Comparison of ENCODE assay signal across 8 cellular contexts in the genomic region with DNA sequence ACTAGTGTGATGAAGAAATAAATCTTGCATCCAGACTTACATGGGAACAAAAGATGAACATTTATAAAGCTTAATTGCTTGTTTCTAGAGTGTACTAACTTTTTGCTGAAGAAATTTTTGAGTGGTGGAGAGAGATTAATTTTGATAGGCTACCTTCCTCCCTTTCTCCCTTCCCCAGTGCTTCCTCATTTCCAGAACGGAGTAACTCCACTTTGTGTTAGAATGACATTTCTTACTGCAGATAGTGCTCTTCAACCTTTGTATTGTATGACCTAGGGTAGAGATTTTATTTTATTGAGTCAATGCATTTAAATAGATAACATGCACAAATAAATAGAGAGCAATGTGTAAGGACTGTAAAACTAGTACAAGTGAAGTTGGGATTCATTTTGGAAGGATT.
DNase-seq lines count a peak whose midpoint lies in the region; ATAC-seq and TF ChIP-seq lines count a peak whose summit lies in the region.

No MANE protein-coding gene starts in this region.

- H3K4me3 Mint-ChIP-seq in activated naive CD8-positive, alpha-beta T cell = peak overlapping the region; percentile 95

- TF ChIP-seq CTCF in AG04449 (IDR thresholded peaks at IDR 0.05; ENCODE audit: insufficient read depth, low read length, missing control alignments) (no peak), HEK293 (tag by site-specific recombination; IDR thresholded peaks at IDR 0.05) (no peak)

- peaks cover 54% of the 10 kb centered on the region for H3K4me1 Mint-ChIP-seq in activated naive CD8-positive, alpha-beta T cell (ENCODE audit: low read depth)

- H3K36me3 ChIP-seq in HEK293 (ENCODE audit: control insufficient read depth in 2 of 2, insufficient read depth in 1 of 2, low read length in 2 of 2) = peaks cover 0 to 9% of the 10 kb centered on the region in 2 experiments; a peak in 1 of 3 replicates

- H3K9me3 ChIP-seq in HEK293 (ENCODE audit: control insufficient read depth, insufficient read depth, low read depth, low read length) = no peaks in the 10 kb centered on the region

- H3K27ac Mint-ChIP-seq in activated naive CD8-positive, alpha-beta T cell = peak overlapping the region; percentile 46

- H3K4me1 ChIP-seq in HEK293 (ENCODE audit: control insufficient read depth, insufficient read depth, low read length) = no peaks in the 10 kb centered on the region

- H3K36me3 Mint-ChIP-seq in activated naive CD8-positive, alpha-beta T cell = peaks cover 14% of the 10 kb centered on the region

- H3K4me3 ChIP-seq in AG04449 (ENCODE audit: low read depth, low read length) (peak overlapping the region; percentile 82), HEK293 (ENCODE audit: low read depth, low read length) (peak overlapping the region; percentile 88)

- H3K9me3 Mint-ChIP-seq in activated naive CD8-positive, alpha-beta T cell (ENCODE audit: low read depth) = no peaks in the 10 kb centered on the region

- no peaks in the 10 kb centered on the region for H3K27me3 Mint-ChIP-seq in activated naive CD8-positive, alpha-beta T cell

- DNase-seq in AG04449 (ENCODE audit: low read depth, low spot score) = no peak
- peak; percentile 19 for DNase-seq in medulla oblongata (ENCODE audit: extremely low spot score)
- no peak for DNase-seq in effector CD4-positive, alpha-beta T cell
- DNase-seq in NCI-H187 (lab: John Stamatoyannopoulos, UW) = no peak
- no peak for DNase-seq in NCI-H226

- POLR2A ChIA-PET in AG04449 (lab: Yijun Ruan, JAX) = no interaction called here
- POLR2A ChIA-PET in HEK293 (lab: Yijun Ruan, JAX) = interaction anchor here (0.7 kb wide), 1 partner anchor 542 kb away, joined by 6 read pairs; no protein-coding TSS in a partner anchor

- H3K27ac ChIP-seq in HEK293 (ENCODE audit: extremely low read depth, low read depth, low read length) = no peak overlapping the region

- CTCF ChIA-PET in AG04449 (lab: Yijun Ruan, JAX) (interaction anchor here (1.1 to 5.6 kb wide), 3 partner anchors 8 to 140 kb away, joined by 4 to 50 read pairs (median 6); a partner anchor contains a TSS), HEK293 (lab: Yijun Ruan, JAX) (interaction anchor here (0.6 kb wide), 1 partner anchor 372 kb away, joined by 3 read pairs; no protein-coding TSS in a partner anchor)

- ATAC-seq in HG03439 (IDR thresholded peaks at IDR 0.05; ENCODE audit: unreplicated experiment) = no peak

TF ChIP-seq in HEK293, 187 proteins besides CTCF, POLR2A, EP300 and RAD21:
- TF ChIP-seq ZNF366 (tag by site-specific recombination; conservative IDR thresholded peaks at IDR 0.05) = peak; percentile 20; the same call in 1 of the 2 replicates
- TF ChIP-seq HOXC10 (CRISPR knock-in tag; IDR thresholded peaks at IDR 0.05) = no peak
TF ChIP-seq in HEK293: peak in this region for 1.
